In genomic region chr17:6548034-6548433, GRCh38 we compare ENCODE assay signal across 21 cellular contexts. TPM values are rescaled to one million over a fixed set of nuclear protein-coding genes. Genes with fewer than 3 reads are reported as not detected.
A peak's percentile ranks its signal among the peaks of the same experiment; 100 is the strongest.
DNase-seq lines count a peak whose midpoint lies in the region; ATAC-seq, FAIRE-seq and TF ChIP-seq lines count a peak whose summit lies in the region.
"Had no signal": no experiment of that assay in that cellular context is flagged by ENCODE, and none has a peak within 500 bp of the region (broad histone marks: within the 10 kb centered on the region; RNA-seq: fewer than 3 reads in every experiment).

No MANE protein-coding gene starts in this region.

- peaks cover 18% of the 10 kb centered on the region for H3K4me1 Mint-ChIP-seq in activated naive CD8-positive, alpha-beta T cell treated with anti-CD3 and anti-CD28 coated beads, Interleukin-2, amount 10 ng/mL, durations not matched to agents 7 days and 5 days
- H3K4me1 Mint-ChIP-seq in endothelial cell (ENCODE audit: unreplicated experiment) (peaks cover 11% of the 10 kb centered on the region), natural killer cell (peaks cover 0 to 9% of the 10 kb centered on the region in 2 donors)

- CTCF ChIA-PET in HEK293 (lab: Yijun Ruan, JAX), result interaction anchor here (0.6 to 1.8 kb wide), 2 partner anchors 75 to 418 kb away, joined by 3 to 8 read pairs; no protein-coding TSS in a partner anchor

- H3K27ac ChIP-seq in HEK293 (ENCODE audit: extremely low read depth, low read depth, low read length) (no peak overlapping the region), sigmoid colon (peak overlapping the region; percentile 81 to 86 (median 82))
- H3K27ac ChIP-seq: 22Rv1, foreskin keratinocyte, thoracic aorta had no signal

- ATAC-seq in activated naive CD8-positive, alpha-beta T cell treated with anti-CD3 and anti-CD28 coated beads, Interleukin-2, amount 10 ng/mL, durations not matched to agents 7 days and 5 days (ENCODE audit: low read depth), result no peak
- ATAC-seq in natural killer cell, result no peak
- ATAC-seq: WTC11 had no signal

- FAIRE-seq in H54 (lab: Jason Lieb, UNC), result no peak
- FAIRE-seq: colon, endometrium had no signal

- no peaks in the 10 kb centered on the region for H3K36me3 Mint-ChIP-seq in activated naive CD8-positive, alpha-beta T cell treated with anti-CD3 and anti-CD28 coated beads, Interleukin-2, amount 10 ng/mL, durations not matched to agents 7 days and 5 days
- H3K36me3 Mint-ChIP-seq in endothelial cell (ENCODE audit: low read depth, unreplicated experiment) (no peaks in the 10 kb centered on the region), natural killer cell (no peaks in the 10 kb centered on the region)
- H3K36me3 Mint-ChIP-seq: WTC11 had no signal

- POLR2A ChIA-PET in HEK293 (lab: Yijun Ruan, JAX), result no interaction called here
- POLR2A ChIA-PET in activated naive CD8-positive, alpha-beta T cell treated with anti-CD3 and anti-CD28 coated beads, Interleukin-2, amount 10 ng/mL, durations not matched to agents 7 days and 5 days (lab: Charles Lee), result no interaction called here

- TF ChIP-seq POLR2A in sigmoid colon (IDR thresholded peaks at IDR 0.05) (no peak), H54 (IDR thresholded peaks at IDR 0.05; ENCODE audit: low read depth, low read length) (no peak)

- H3K4me1 ChIP-seq in HEK293 (ENCODE audit: control insufficient read depth, insufficient read depth, low read length) (no peaks in the 10 kb centered on the region), sigmoid colon (peaks cover 0 to 42% (median 31%) of the 10 kb centered on the region in 4 donors)
- H3K4me1 ChIP-seq: BE2C had no signal

- H3K4me3 Mint-ChIP-seq in activated naive CD8-positive, alpha-beta T cell treated with anti-CD3 and anti-CD28 coated beads, Interleukin-2, amount 10 ng/mL, durations not matched to agents 7 days and 5 days, result peak overlapping the region; percentile 74
- no peak overlapping the region for H3K4me3 Mint-ChIP-seq in endothelial cell (ENCODE audit: unreplicated experiment)
- H3K4me3 Mint-ChIP-seq in natural killer cell, result no peak overlapping the region
- H3K4me3 Mint-ChIP-seq: WTC11 had no signal

- no peaks in the 10 kb centered on the region for H3K9me3 ChIP-seq in HEK293 (ENCODE audit: control insufficient read depth, insufficient read depth, low read depth, low read length)
- H3K9me3 ChIP-seq in sigmoid colon, result no peaks in the 10 kb centered on the region
- H3K9me3 ChIP-seq: BE2C, thoracic aorta had no signal

- intact Hi-C loops in sigmoid colon (cut with DNase I), result no loop called here
- intact Hi-C loops in natural killer cell (cut with micrococcal nuclease), result no loop called here

- no peak for TF ChIP-seq EP300 in sigmoid colon (IDR thresholded peaks at IDR 0.05)

- no peaks in the 10 kb centered on the region for H3K9me3 Mint-ChIP-seq in activated naive CD8-positive, alpha-beta T cell treated with anti-CD3 and anti-CD28 coated beads, Interleukin-2, amount 10 ng/mL, durations not matched to agents 7 days and 5 days
- H3K9me3 Mint-ChIP-seq in endothelial cell (ENCODE audit: unreplicated experiment) (no peaks in the 10 kb centered on the region), natural killer cell (no peaks in the 10 kb centered on the region)
- H3K9me3 Mint-ChIP-seq: WTC11 had no signal

- H3K27me3 Mint-ChIP-seq in activated naive CD8-positive, alpha-beta T cell treated with anti-CD3 and anti-CD28 coated beads, Interleukin-2, amount 10 ng/mL, durations not matched to agents 7 days and 5 days, result peaks cover 5% of the 10 kb centered on the region
- H3K27me3 Mint-ChIP-seq in endothelial cell (ENCODE audit: unreplicated experiment) (peaks cover 8% of the 10 kb centered on the region), natural killer cell (ENCODE audit: low read depth in 2 of 2) (peaks cover 13% of the 10 kb centered on the region in 2 donors)

- H3K4me3 ChIP-seq in HEK293 (ENCODE audit: low read depth, low read length) (no peak overlapping the region), sigmoid colon (no peak overlapping the region)
- H3K4me3 ChIP-seq: thoracic aorta had no signal

- 55 to 60% methylated on average over 5 of the region's 5 CpGs for WGBS in sigmoid colon, 2 donors

- H3K27ac Mint-ChIP-seq in activated naive CD8-positive, alpha-beta T cell treated with anti-CD3 and anti-CD28 coated beads, Interleukin-2, amount 10 ng/mL, durations not matched to agents 7 days and 5 days, result peak overlapping the region; percentile 80
- H3K27ac Mint-ChIP-seq in endothelial cell (ENCODE audit: unreplicated experiment) (no peak overlapping the region), natural killer cell (no peak overlapping the region)
- H3K27ac Mint-ChIP-seq: WTC11 had no signal

- TF ChIP-seq CTCF in HEK293 (tag by site-specific recombination; IDR thresholded peaks at IDR 0.05), result no peak
- no peak for TF ChIP-seq CTCF in sigmoid colon (IDR thresholded peaks at IDR 0.05)
- no peak for TF ChIP-seq CTCF in endothelial cell (IDR thresholded peaks at IDR 0.05; ENCODE audit: unreplicated experiment)
- no peak for TF ChIP-seq CTCF in natural killer cell (IDR thresholded peaks at IDR 0.05)

- DNase-seq in NCI-H345 (lab: John Stamatoyannopoulos, UW), result peak; percentile 1
- DNase-seq in NCI-H345 treated with DMSO at 0.1 percent for 48 hours (lab: John Stamatoyannopoulos, UW; ENCODE audit: unreplicated experiment), result no peak
- DNase-seq in activated naive CD8-positive, alpha-beta T cell treated with anti-CD3 and anti-CD28 coated beads, Interleukin-2, amount 10 ng/mL, durations not matched to agents 7 days and 5 days, result no peak
- no peak for DNase-seq in sigmoid colon
- no peak for DNase-seq in endothelial cell (ENCODE audit: low spot score)
- DNase-seq in natural killer cell, result no peak
- no peak for DNase-seq in H54 (ENCODE audit: insufficient read length, low spot score)
- DNase-seq: activated effector memory CD4-positive, alpha-beta T cell treated with Interleukin-2 at 50 U/mL for 16 hours; aorta; BE2C; foreskin keratinocyte; KBM-7; NCI-H1092; NCI-H2107; stimulated activated CD4-positive, alpha-beta T cell treated with anti-CD3 and anti-CD28 coated beads, Interleukin-4, amount 100 ng/mL, for 1 hour had no signal

- H3K27me3 ChIP-seq in sigmoid colon, result no peaks in the 10 kb centered on the region
- H3K27me3 ChIP-seq: BE2C, foreskin keratinocyte had no signal

- no peaks in the 10 kb centered on the region for H3K36me3 ChIP-seq in HEK293 (ENCODE audit: control insufficient read depth in 2 of 2, insufficient read depth in 1 of 2, low read length in 2 of 2)
- H3K36me3 ChIP-seq in sigmoid colon, result no peaks in the 10 kb centered on the region
- H3K36me3 ChIP-seq: BE2C, thoracic aorta had no signal

TF ChIP-seq in HEK293, 187 proteins besides CTCF, POLR2A, EP300 and RAD21:
- TF ChIP-seq ZIC2 (tag by site-specific recombination; IDR thresholded peaks at IDR 0.05), result peak; percentile 70
- TF ChIP-seq ZNF658 (tag by site-specific recombination; IDR thresholded peaks at IDR 0.05), result no peak
- TF ChIP-seq GLIS1 (tag by site-specific recombination; IDR thresholded peaks at IDR 0.05), result peak; percentile 55

RNA-seq across cellular contexts. Expression of gene PITPNM3, which starts 8.3 kb away (rescaled TPM):
- under 1 TPM; 0.64 to 0.77 TPM for total RNA-seq in activated naive CD8-positive, alpha-beta T cell treated with anti-CD3 and anti-CD28 coated beads, Interleukin-2, amount 10 ng/mL, durations not matched to agents 7 days and 5 days
- total RNA-seq in sigmoid colon, result 10 to 100 TPM in 1 of 4 donors, 1 to 10 TPM in 3; 4.3 to 13.6 (median 8.0) TPM
- 1 to 10 TPM; 3.6 to 5.7 (median 4.6) TPM for polyA plus RNA-seq in sigmoid colon
- total RNA-seq in endothelial cell (ENCODE audit: unreplicated experiment), result 0.72 TPM
- under 1 TPM; 0.42 to 0.75 (median 0.50) TPM for total RNA-seq in natural killer cell
